10 cellular contexts compared by ENCODE assay signal in the genomic region with DNA sequence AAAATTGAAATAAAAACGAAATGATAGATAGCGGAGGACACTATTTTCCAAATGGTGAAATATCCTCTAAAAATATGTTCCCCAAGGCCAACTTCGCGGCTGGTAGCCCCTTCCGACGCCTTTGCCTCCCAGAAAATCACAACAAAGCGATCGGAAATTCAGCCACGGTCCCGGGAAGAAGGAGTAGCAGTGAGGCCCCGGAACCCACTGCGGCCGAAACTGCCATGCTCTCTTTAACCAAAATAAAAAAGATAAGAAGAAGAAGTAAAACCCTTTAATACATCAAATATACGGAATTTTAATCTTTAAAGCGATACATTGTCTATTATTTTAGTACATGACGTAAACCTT. TPM values are rescaled to one million over a fixed set of nuclear protein-coding genes. Genes with fewer than 3 reads are reported as not detected.
DNase-seq lines count a peak whose midpoint lies in the region; ATAC-seq and TF ChIP-seq lines count a peak whose summit lies in the region.
"Had no signal": no experiment of that assay in that cellular context is flagged by ENCODE, and none has a peak within 500 bp of the region (broad histone marks: within the 10 kb centered on the region; RNA-seq: fewer than 3 reads in every experiment).

No MANE protein-coding gene starts in this region.

- H3K9me3 ChIP-seq in vagina, result no peaks in the 10 kb centered on the region

- peak overlapping the region; percentile 99 for H3K27ac ChIP-seq in vagina

- TF ChIP-seq POLR2A in vagina (IDR thresholded peaks at IDR 0.05), result no peak

- H3K27me3 Mint-ChIP-seq in natural killer cell treated with Interleukin-12 subunit alpha and Interleukin-12 subunit beta and Interleukin-15 and Interleukin-18, amount 100 ng/mL, for 72 hours, result peaks cover 38 to 42% of the 10 kb centered on the region in 2 donors
- H3K27me3 Mint-ChIP-seq in natural killer cell (ENCODE audit: low read depth in 2 of 2) (peaks cover 26 to 36% of the 10 kb centered on the region in 2 donors), nephron progenitor cell (ENCODE audit: low read depth, poor library complexity) (peaks cover 17% of the 10 kb centered on the region)

- H3K27ac Mint-ChIP-seq in natural killer cell treated with Interleukin-12 subunit alpha and Interleukin-12 subunit beta and Interleukin-15 and Interleukin-18, amount 100 ng/mL, for 72 hours, result no peak overlapping the region
- H3K27ac Mint-ChIP-seq in natural killer cell, result no peak overlapping the region
- H3K27ac Mint-ChIP-seq in nephron progenitor cell, result peak overlapping the region; percentile 98

- intact Hi-C loops in natural killer cell (cut with micrococcal nuclease) (no loop called here), vagina (cut with DNase I) (loop anchor here (5.0 to 10.0 kb wide), 6 partner anchors 103 to 1607 kb away; no protein-coding TSS in a partner anchor)

- H3K9me3 Mint-ChIP-seq in natural killer cell treated with Interleukin-12 subunit alpha and Interleukin-12 subunit beta and Interleukin-15 and Interleukin-18, amount 100 ng/mL, for 72 hours, result no peaks in the 10 kb centered on the region
- H3K9me3 Mint-ChIP-seq in natural killer cell (no peaks in the 10 kb centered on the region), nephron progenitor cell (no peaks in the 10 kb centered on the region)

- no peaks in the 10 kb centered on the region for H3K36me3 Mint-ChIP-seq in natural killer cell treated with Interleukin-12 subunit alpha and Interleukin-12 subunit beta and Interleukin-15 and Interleukin-18, amount 100 ng/mL, for 72 hours
- H3K36me3 Mint-ChIP-seq in natural killer cell (no peaks in the 10 kb centered on the region), nephron progenitor cell (ENCODE audit: low read depth) (peaks cover 48% of the 10 kb centered on the region)

- peaks cover 18% of the 10 kb centered on the region for H3K4me1 ChIP-seq in vagina

- no peak overlapping the region for H3K4me3 Mint-ChIP-seq in natural killer cell treated with Interleukin-12 subunit alpha and Interleukin-12 subunit beta and Interleukin-15 and Interleukin-18, amount 100 ng/mL, for 72 hours
- H3K4me3 Mint-ChIP-seq in natural killer cell (no peak overlapping the region), nephron progenitor cell (peak overlapping the region; percentile 99)

- peaks cover 0 to 12% of the 10 kb centered on the region in 2 donors for H3K36me3 ChIP-seq in vagina

- peak overlapping the region; percentile 96 for H3K4me3 ChIP-seq in fibroblast of pulmonary artery (replicated peaks; ENCODE audit: low read depth, low read length)
- H3K4me3 ChIP-seq in vagina, result peak overlapping the region; percentile 62 to 99

- peak; percentile 22 for DNase-seq in natural killer cell treated with Interleukin-12 subunit alpha and Interleukin-12 subunit beta and Interleukin-15 and Interleukin-18, amount 100 ng/mL, for 72 hours (ENCODE audit: low spot score)
- DNase-seq in natural killer cell (no peak), fibroblast of pulmonary artery (ENCODE audit: low read depth) (no peak), nephron progenitor cell (peak; percentile 34), vagina (ENCODE audit: extremely low spot score in 2 of 2) (no peak), DMS 273 treated with DMSO at 0.1 percent for 48 hours (lab: John Stamatoyannopoulos, UW) (no peak), DMS114 treated with DMSO at 0.1 percent for 48 hours (lab: John Stamatoyannopoulos, UW; ENCODE audit: unreplicated experiment) (no peak)
- no peak for DNase-seq in stimulated activated CD4-positive, alpha-beta T cell treated with anti-CD3 and anti-CD28 coated beads, Interleukin-4, amount 100 ng/mL, for 4 hours
- DNase-seq: NCI-H524 treated with DMSO at 0.1 percent for 48 hours, T-helper 9 cell had no signal

- H3K27me3 ChIP-seq in vagina, result no peaks in the 10 kb centered on the region

- no peak for TF ChIP-seq CTCF in natural killer cell (IDR thresholded peaks at IDR 0.05)
- TF ChIP-seq CTCF in fibroblast of pulmonary artery (IDR thresholded peaks at IDR 0.05; ENCODE audit: low read length, missing control alignments), result no peak
- TF ChIP-seq CTCF in nephron progenitor cell (IDR thresholded peaks at IDR 0.05), result no peak
- no peak for TF ChIP-seq CTCF in vagina (IDR thresholded peaks at IDR 0.05)

- ATAC-seq in natural killer cell treated with Interleukin-12 subunit alpha and Interleukin-12 subunit beta and Interleukin-15 and Interleukin-18, amount 100 ng/mL, for 72 hours, result no peak
- ATAC-seq in natural killer cell, result no peak

- H3K4me1 Mint-ChIP-seq in natural killer cell treated with Interleukin-12 subunit alpha and Interleukin-12 subunit beta and Interleukin-15 and Interleukin-18, amount 100 ng/mL, for 72 hours (ENCODE audit: low read depth in 2 of 2), result peaks cover 10 to 15% of the 10 kb centered on the region in 2 donors
- peaks cover 14 to 27% of the 10 kb centered on the region in 2 donors for H3K4me1 Mint-ChIP-seq in natural killer cell
- peaks cover 28% of the 10 kb centered on the region for H3K4me1 Mint-ChIP-seq in nephron progenitor cell

RNA-seq across cellular contexts. Expression of a gene that starts 4.0 kb away (rescaled TPM):
- under 1 TPM; 0.11 to 0.21 TPM for total RNA-seq in natural killer cell treated with Interleukin-12 subunit alpha and Interleukin-12 subunit beta and Interleukin-15 and Interleukin-18, amount 100 ng/mL, for 72 hours
- total RNA-seq in natural killer cell (1 to 10 TPM in 1 of 3 donors, under 1 TPM in 2; 0.27 to 1.2 (median 0.73) TPM), vagina (24.6 TPM)

RNA-seq across cellular contexts. Expression of a gene that starts 33.9 kb away (rescaled TPM):
- total RNA-seq in natural killer cell treated with Interleukin-12 subunit alpha and Interleukin-12 subunit beta and Interleukin-15 and Interleukin-18, amount 100 ng/mL, for 72 hours, result 1 to 10 TPM in 1 of 2 donors, under 1 TPM in 1; 0.92 to 1.8 TPM
- 1 to 10 TPM; 1.4 to 2.4 (median 2.1) TPM for total RNA-seq in natural killer cell
- total RNA-seq in vagina, result 22.6 TPM

Comparison
In these comparisons a context has a peak if more than half of its experiments do, and no peak if none do; other contexts are left out.
1. DNase-seq: peak in natural killer cell treated with Interleukin-12 subunit alpha and Interleukin-12 subunit beta and Interleukin-15 and Interleukin-18, amount 100 ng/mL, for 72 hours (single experiment) and nephron progenitor cell (single experiment); none in natural killer cell (single experiment), fibroblast of pulmonary artery (single experiment), vagina (0 of 2), stimulated activated CD4-positive, alpha-beta T cell treated with anti-CD3 and anti-CD28 coated beads, Interleukin-4, amount 100 ng/mL, for 4 hours (0 of 2), DMS 273 treated with DMSO at 0.1 percent for 48 hours (single experiment) and DMS114 treated with DMSO at 0.1 percent for 48 hours (single experiment).
2. RNA of a gene that starts 4.0 kb away (total RNA-seq): 24.6 TPM in vagina (single experiment); 0.27 to 1.2 TPM in natural killer cell and 0.11 to 0.21 TPM in natural killer cell treated with Interleukin-12 subunit alpha and Interleukin-12 subunit beta and Interleukin-15 and Interleukin-18, amount 100 ng/mL, for 72 hours; every median in the first group is over 10 times any median in the second.